12 cellular contexts compared by ENCODE assay signal in the genomic region with DNA sequence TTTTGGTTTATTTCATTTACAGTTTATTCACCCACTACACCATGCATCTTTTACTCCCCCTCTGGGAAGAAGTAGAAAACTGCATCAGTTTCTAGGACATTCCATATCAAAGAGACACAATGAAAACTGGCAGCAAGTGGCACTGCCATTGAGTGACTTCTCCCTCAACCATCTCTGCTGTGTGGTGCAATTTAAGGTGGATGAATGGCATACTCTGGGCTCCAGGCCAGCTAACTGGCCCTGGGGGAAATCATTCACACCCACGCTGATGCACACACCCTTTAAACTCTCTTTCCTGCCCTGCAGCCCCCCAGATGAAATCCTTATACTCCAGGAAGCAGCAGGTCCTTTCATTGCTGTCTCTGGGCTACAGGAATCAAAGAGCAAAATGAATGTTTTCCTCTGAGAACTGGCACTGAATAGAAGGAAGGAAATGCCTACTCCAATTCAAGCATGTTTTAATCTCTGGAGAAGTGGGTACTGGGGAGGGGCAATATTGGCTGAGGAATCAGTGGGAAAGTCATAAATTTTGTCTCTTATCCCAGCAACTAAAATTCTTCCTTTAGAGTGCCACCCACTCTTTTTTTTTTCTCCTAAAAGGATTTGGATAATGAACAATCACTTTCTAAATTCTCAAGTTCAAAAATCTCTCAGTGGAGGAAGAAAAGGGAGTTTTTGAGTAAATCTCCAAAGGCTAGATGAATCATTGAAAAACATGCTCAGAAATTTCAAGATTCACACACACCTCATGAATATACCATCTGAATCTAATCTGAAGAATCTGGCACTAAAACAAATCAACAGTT. TPM values are rescaled to one million over a fixed set of nuclear protein-coding genes. Genes with fewer than 3 reads are reported as not detected.
DNase-seq lines count a peak whose midpoint lies in the region; ATAC-seq, FAIRE-seq and TF ChIP-seq lines count a peak whose summit lies in the region.
"Had no signal": no experiment of that assay in that cellular context is flagged by ENCODE, and none has a peak within 500 bp of the region (broad histone marks: within the 10 kb centered on the region; RNA-seq: fewer than 3 reads in every experiment).

No MANE protein-coding gene starts in this region.

- peak overlapping the region; percentile 16; the same call in 1 of the 2 replicates for H3K4me2 ChIP-seq in HCT116 (ENCODE audit: low read length)
- H3K4me2 ChIP-seq in keratinocyte (ENCODE audit: control insufficient read depth, extremely low read depth, insufficient read depth, low read depth, low read length), result peak overlapping the region; percentile 77

- POLR2A ChIA-PET in AG04450 (lab: Yijun Ruan, JAX) (no interaction called here), HCT116 (lab: Charles Lee) (no interaction called here)

- H3K9me3 ChIP-seq in AG04450 (ENCODE audit: control insufficient read depth, insufficient read depth, low read length) (peaks cover 5% of the 10 kb centered on the region; the same call in 1 of the 2 replicates), HCT116 (ENCODE audit: control insufficient read depth in 1 of 2, insufficient read depth in 1 of 2, low read depth in 1 of 2, low read length in 2 of 2) (no peaks in the 10 kb centered on the region), adipocyte (ENCODE audit: control insufficient read depth, low read length) (no peaks in the 10 kb centered on the region), keratinocyte (ENCODE audit: control insufficient read depth, low read depth, low read length) (no peaks in the 10 kb centered on the region), vagina (no peaks in the 10 kb centered on the region), right atrium auricular region (peaks cover 0 to 15% of the 10 kb centered on the region in 2 donors)

- peak; percentile 85 for FAIRE-seq in keratinocyte (lab: Jason Lieb, UNC)

- H3K9me2 ChIP-seq in HCT116 (ENCODE audit: insufficient read depth), result no peaks in the 10 kb centered on the region

- H3K4me1 ChIP-seq in HCT116 (ENCODE audit: control insufficient read depth in 1 of 2, insufficient read depth in 2 of 2, low read length in 2 of 2) (peaks cover 0 to 13% of the 10 kb centered on the region in 2 experiments; a peak in 3 of 4 replicates), adipocyte (ENCODE audit: control insufficient read depth, insufficient read depth, low read length) (peaks cover 29% of the 10 kb centered on the region), keratinocyte (ENCODE audit: control insufficient read depth, extremely low read depth, insufficient read depth, low read length) (peaks cover 31% of the 10 kb centered on the region), vagina (no peaks in the 10 kb centered on the region), right atrium auricular region (peaks cover 0 to 14% of the 10 kb centered on the region in 2 donors)
- H3K4me1 ChIP-seq: stomach had no signal

- intact Hi-C loops in HCT116 (cut with micrococcal nuclease), result loop anchor here (10.0 kb wide), 1 partner anchor 1585 kb away; no protein-coding TSS in a partner anchor
- intact Hi-C loops in vagina (cut with DNase I), result no loop called here
- intact Hi-C loops in posterior cingulate gyrus (cut with DNase I), result loop anchor here (10.0 kb wide), 1 partner anchor 235 kb away; no protein-coding TSS in a partner anchor

- H4K20me1 ChIP-seq in HCT116 (ENCODE audit: insufficient read depth) (no peaks in the 10 kb centered on the region), keratinocyte (ENCODE audit: control insufficient read depth, extremely low read depth, insufficient read depth, low read length) (no peaks in the 10 kb centered on the region)

- H3K27ac ChIP-seq in AG04450 (ENCODE audit: low read depth, low read length), result no peak overlapping the region
- no peak overlapping the region for H3K27ac ChIP-seq in HCT116 (ENCODE audit: low read depth, low read length)
- H3K27ac ChIP-seq in keratinocyte (ENCODE audit: control insufficient read depth, insufficient read depth, low read length), result peak overlapping the region; percentile 91
- no peak overlapping the region for H3K27ac ChIP-seq in vagina
- peak overlapping the region in 1 of 2 donors; percentile 5 for H3K27ac ChIP-seq in right atrium auricular region
- H3K27ac ChIP-seq: stomach had no signal

- H3K79me2 ChIP-seq in HCT116 (ENCODE audit: insufficient read depth, low read length) (no peaks in the 10 kb centered on the region), keratinocyte (ENCODE audit: control insufficient read depth, insufficient read depth, low read length) (no peaks in the 10 kb centered on the region)

- dilution Hi-C loops in keratinocyte (cut with MboI; ENCODE audit: extremely low pct_ligation_motif_present, low sequenced_read_pairs), result no loop called here

- peak; percentile 30; the same call in 1 of the 2 replicates for TF ChIP-seq CTCF in AG04450 (IDR thresholded peaks at IDR 0.05; ENCODE audit: low read depth, low read length)
- TF ChIP-seq CTCF in HCT116 (IDR thresholded peaks at IDR 0.05 in 2 of 3, conservative IDR thresholded peaks at IDR 0.05 in 1 of 3; ENCODE audit: borderline replicate concordance in 1 of 3, insufficient read depth in 1 of 3, low read depth in 2 of 3, low read length in 2 of 3), result 0 out of 6 replicates have a peak, but pooled peaks of 1 of the 3 experiments have one; percentile 0
- TF ChIP-seq CTCF in keratinocyte (optimal IDR thresholded peaks at IDR 0.05 in 1 of 3, IDR thresholded peaks at IDR 0.05 in 1 of 3, conservative IDR thresholded peaks at IDR 0.05 in 1 of 3; ENCODE audit: extremely low read depth in 1 of 3, insufficient read depth in 2 of 3, low read length in 3 of 3), result peak in 1 of 3 experiments; percentile 14
- no peak for TF ChIP-seq CTCF in vagina (IDR thresholded peaks at IDR 0.05)
- TF ChIP-seq CTCF in right atrium auricular region (IDR thresholded peaks at IDR 0.05), result no peak

- BruUV-seq in HCT116 (replicated peaks; lab: Mats Ljungman, UMichigan), result no TSS peak

- H3K9me1 ChIP-seq in keratinocyte (ENCODE audit: control insufficient read depth, extremely low read depth, insufficient read depth, low read length), result no peaks in the 10 kb centered on the region

- no peak for TF ChIP-seq POLR2A in HCT116 (IDR thresholded peaks at IDR 0.05; ENCODE audit: borderline replicate concordance, extremely low read depth, insufficient read depth, insufficient read length)
- TF ChIP-seq POLR2A in vagina (IDR thresholded peaks at IDR 0.05), result no peak

- H3K9ac ChIP-seq in HCT116 (ENCODE audit: low read length), result no peak overlapping the region
- peak overlapping the region; percentile 11 for H3K9ac ChIP-seq in adipocyte (ENCODE audit: low read length)
- peak overlapping the region; percentile 47 for H3K9ac ChIP-seq in keratinocyte (ENCODE audit: control insufficient read depth, extremely low read depth, insufficient read depth, low read length)

- peak overlapping the region; percentile 11 for H2AFZ ChIP-seq in HCT116 (ENCODE audit: low read depth, low read length, poor library complexity, severe bottlenecking)
- H2AFZ ChIP-seq in keratinocyte (ENCODE audit: control insufficient read depth, low read length), result peak overlapping the region; percentile 27

- H3K27me3 ChIP-seq in AG04450 (ENCODE audit: control insufficient read depth, insufficient read depth, low read length) (no peaks in the 10 kb centered on the region), HCT116 (ENCODE audit: insufficient read depth, low read length) (no peaks in the 10 kb centered on the region), adipocyte (replicated peaks; ENCODE audit: control insufficient read depth, insufficient read depth, low read length) (no peaks in the 10 kb centered on the region), keratinocyte (ENCODE audit: control insufficient read depth, extremely low read depth, insufficient read depth, low read length) (no peaks in the 10 kb centered on the region), vagina (no peaks in the 10 kb centered on the region), right atrium auricular region (no peaks in the 10 kb centered on the region)
- H3K27me3 ChIP-seq: stomach had no signal

- RAD21 ChIA-PET in HCT116 (lab: Charles Lee; ENCODE audit: low non-redundant PET in 1 of 2, low total read pairs in 2 of 2, uncharacterized antibody in 2 of 2, unreplicated experiment in 2 of 2), result no interaction called here

- no peak for ATAC-seq in HCT116
- ATAC-seq: CD8-positive, alpha-beta T cell; left colon had no signal

- CTCF ChIA-PET in AG04450 (lab: Charles Lee), result no interaction called here
- CTCF ChIA-PET in HCT116 (lab: Charles Lee), result no interaction called here

- H3K4me3 ChIP-seq in AG04450 (ENCODE audit: low read depth, low read length) (no peak overlapping the region), HCT116 (replicated peaks in 1 of 2; ENCODE audit: low read depth in 1 of 2, low read length in 2 of 2) (no peak overlapping the region), adipocyte (ENCODE audit: low read length) (no peak overlapping the region), keratinocyte (ENCODE audit: control insufficient read depth in 2 of 3, extremely low read depth in 1 of 3, insufficient read depth in 2 of 3, low read depth in 1 of 3, low read length in 3 of 3) (peak overlapping the region in 1 of 3 experiments; percentile 44), vagina (no peak overlapping the region), right atrium auricular region (no peak overlapping the region)
- H3K4me3 ChIP-seq: stomach had no signal

- H3K36me3 ChIP-seq in HCT116 (ENCODE audit: control insufficient read depth in 1 of 2, insufficient read depth in 2 of 2, low read length in 2 of 2) (no peaks in the 10 kb centered on the region), adipocyte (ENCODE audit: control insufficient read depth, insufficient read depth, low read length, severe bottlenecking) (no peaks in the 10 kb centered on the region), keratinocyte (ENCODE audit: control insufficient read depth in 2 of 2, extremely low read depth in 1 of 2, insufficient read depth in 2 of 2, low read length in 2 of 2) (no peaks in the 10 kb centered on the region), vagina (no peaks in the 10 kb centered on the region), right atrium auricular region (no peaks in the 10 kb centered on the region)
- H3K36me3 ChIP-seq: stomach had no signal

- TF ChIP-seq RAD21 in HCT116 (IDR thresholded peaks at IDR 0.05; ENCODE audit: low read depth), result no peak; the same call in 1 of the 2 replicates

- DNase-seq in AG04450 (ENCODE audit: low read depth, low spot score) (no peak), HCT116 (ENCODE audit: low read depth, low spot score) (no peak), adipocyte (ENCODE audit: low read depth) (peak; percentile 67), keratinocyte (ENCODE audit: low read depth, low spot score) (peak; percentile 57), vagina (ENCODE audit: extremely low spot score in 2 of 2) (no peak), right atrium auricular region (ENCODE audit: low spot score) (no peak), posterior cingulate gyrus (no peak)
- no peak for DNase-seq in effector CD8-positive, alpha-beta T cell (lab: John Stamatoyannopoulos, UW)
- DNase-seq: CD8-positive, alpha-beta T cell; left colon; NK-92 treated with Interleukin-12 subunit alpha and Interleukin-12 subunit beta, amount 100 ng/mL, for 24 hours; stomach had no signal

RNA-seq across cellular contexts. Expression of a gene that starts 16.9 kb away (rescaled TPM):
- polyA plus RNA-seq in AG04450 (2011; rRNA removed) (not detected in 2 replicates), keratinocyte (not detected in 3 replicates)
- not detected in 2 replicates for polyA minus RNA-seq in AG04450 (2011; rRNA and poly(A)+ RNA removed)
- total RNA-seq in HCT116 (2021; ENCODE audit: unreplicated experiment) (not detected), vagina (not detected), right atrium auricular region (not detected)
- not detected in 2 replicates for polyA plus RNA-seq in HCT116 (2012)
- not detected for polyA plus RNA-seq in keratinocyte (2011; ENCODE audit: low read depth)
- not detected in 2 replicates for polyA plus RNA-seq in keratinocyte (2011; cell fraction: cytosol; rRNA removed)
- not detected in 2 replicates for polyA plus RNA-seq in keratinocyte (2011; cell fraction: nucleus; rRNA removed)
- polyA plus RNA-seq in keratinocyte (2012; ENCODE audit: low replicate concordance), result not detected in 2 replicates
- not detected in 3 replicates for polyA minus RNA-seq in keratinocyte
- polyA minus RNA-seq in keratinocyte (2011; cell fraction: cytosol; rRNA and poly(A)+ RNA removed), result not detected
- polyA minus RNA-seq in keratinocyte (2011; cell fraction: nucleus; rRNA and poly(A)+ RNA removed), result not detected in 2 replicates
- total RNA-seq: CD8-positive, alpha-beta T cell; left colon; stomach had no signal
- polyA plus RNA-seq: stomach had no signal

Comparison
In these comparisons a context has a peak if more than half of its experiments do, and no peak if none do; other contexts are left out.
1. DNase-seq: peak in adipocyte (single experiment) and keratinocyte (single experiment); none in AG04450 (single experiment), HCT116 (single experiment), vagina (0 of 2), effector CD8-positive, alpha-beta T cell (single experiment), right atrium auricular region (single experiment) and posterior cingulate gyrus (0 of 10).